In the genomic region with DNA sequence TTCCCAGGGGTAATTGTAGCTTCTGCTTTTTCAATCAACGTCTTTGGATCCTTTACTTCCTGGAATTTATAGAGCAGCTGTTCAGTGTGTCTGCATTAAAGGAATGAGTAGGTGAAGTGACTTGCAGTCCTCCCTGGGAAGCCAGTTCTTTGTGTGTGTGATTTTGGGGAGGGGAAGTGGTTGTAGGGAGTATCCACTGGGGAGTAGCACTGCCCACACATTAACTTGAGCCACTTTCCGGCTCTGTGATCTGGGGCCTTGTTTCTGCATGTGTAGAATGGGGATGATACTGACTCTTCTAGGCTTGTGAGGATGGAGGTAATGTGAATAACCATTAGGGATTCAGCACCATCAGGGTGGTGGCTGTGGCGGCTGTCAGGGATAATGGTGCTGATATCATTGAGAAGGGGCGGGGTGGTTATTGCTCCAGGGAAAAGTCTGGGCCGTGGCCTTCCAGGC, we compare ENCODE assay signal across 9 cellular contexts. TPM values are rescaled to one million over a fixed set of nuclear protein-coding genes. Genes with fewer than 3 reads are reported as not detected.
DNase-seq lines count a peak whose midpoint lies in the region; ATAC-seq and TF ChIP-seq lines count a peak whose summit lies in the region.
"Had no signal": no experiment of that assay in that cellular context is flagged by ENCODE, and none has a peak within 500 bp of the region (broad histone marks: within the 10 kb centered on the region; RNA-seq: fewer than 3 reads in every experiment).

No MANE protein-coding gene starts in this region.

- H3K4me3 Mint-ChIP-seq in immature natural killer cell, result peak overlapping the region; percentile 70 to 85 (median 80)

- H3K4me3 ChIP-seq in GM08714 (ENCODE audit: low read length) (peak overlapping the region; percentile 36; the same call in 1 of the 2 replicates), Loucy (ENCODE audit: low read length, poor library complexity, severe bottlenecking) (no peak overlapping the region), coronary artery (no peak overlapping the region), adrenal gland (no peak overlapping the region), mammary epithelial cell (replicated peaks in 1 of 3; ENCODE audit: insufficient read depth in 1 of 3, low read depth in 2 of 3, low read length in 3 of 3) (no peak overlapping the region)

- dilution Hi-C loops in mammary epithelial cell (cut with HindIII; ENCODE audit: low sequenced_read_pairs), result no loop called here

- no peaks in the 10 kb centered on the region for H3K9me3 ChIP-seq in Loucy (ENCODE audit: insufficient read depth, low read depth, low read length)
- no peaks in the 10 kb centered on the region for H3K9me3 ChIP-seq in adrenal gland (replicated peaks in 1 of 3)
- no peaks in the 10 kb centered on the region for H3K9me3 ChIP-seq in mammary epithelial cell (replicated peaks; ENCODE audit: insufficient read depth, low read length)

- H3K27me3 ChIP-seq in Loucy (ENCODE audit: insufficient read depth, low read length, poor library complexity, severe bottlenecking) (no peaks in the 10 kb centered on the region), adrenal gland (no peaks in the 10 kb centered on the region), mammary epithelial cell (ENCODE audit: insufficient read depth, low read length) (no peaks in the 10 kb centered on the region)

- H3K36me3 Mint-ChIP-seq in immature natural killer cell, result no peaks in the 10 kb centered on the region

- H3K79me2 ChIP-seq in Loucy (ENCODE audit: insufficient read depth, low read length) (peaks cover 100% of the 10 kb centered on the region), mammary epithelial cell (ENCODE audit: insufficient read depth, low read length) (peaks cover 27% of the 10 kb centered on the region)

- no peaks in the 10 kb centered on the region for H3K9me2 ChIP-seq in Loucy (replicated peaks; ENCODE audit: low read depth, low read length)

- CTCF ChIA-PET in mammary epithelial cell (lab: Charles Lee; ENCODE audit: low non-redundant PET), result no interaction called here

- BruUV-seq in mammary epithelial cell (replicated peaks; lab: Mats Ljungman, UMichigan), result no TSS peak

- H3K9me3 Mint-ChIP-seq in immature natural killer cell, result no peaks in the 10 kb centered on the region

- peak overlapping the region; percentile 82 to 96 (median 87) for H3K27ac Mint-ChIP-seq in immature natural killer cell

- H3K27me3 Mint-ChIP-seq in immature natural killer cell (ENCODE audit: low read depth in 3 of 3), result peaks cover 2 to 8% (median 3%) of the 10 kb centered on the region in 3 donors

- ATAC-seq in GM21576 (IDR thresholded peaks at IDR 0.05; ENCODE audit: unreplicated experiment), result peak; percentile 34

- WGBS in adrenal gland, 4 donors, result 82 to 88% (median 86%) methylated on average over 5 of the region's 5 CpGs
- WGBS in mammary epithelial cell (ENCODE audit: low coverage, missing lambda C conversion rate), result 88% methylated on average over 5 of the region's 5 CpGs

- H3F3A ChIP-seq in Loucy (ENCODE audit: low read depth), result 0 out of 2 replicates have a peak, but pooled peaks cover 7% of the 10 kb centered on the region

- no peak for DNase-seq in immature natural killer cell
- DNase-seq in SIG-M5 treated with dmso at 0.1 percent for 504 hours (lab: John Stamatoyannopoulos, UW; ENCODE audit: unreplicated experiment), result no peak
- DNase-seq in coronary artery (ENCODE audit: low spot score), result no peak
- no peak for DNase-seq in adrenal gland
- no peak for DNase-seq in mammary epithelial cell
- DNase-seq: NCI-H187 had no signal

- in situ Hi-C loops in mammary epithelial cell (cut with MboI; ENCODE audit: low sequenced_read_pairs in 2 of 2), result no loop called here

- H3K36me3 ChIP-seq in Loucy (ENCODE audit: insufficient read depth, low read length) (peaks cover 45% of the 10 kb centered on the region), adrenal gland (replicated peaks in 1 of 2) (no peaks in the 10 kb centered on the region), mammary epithelial cell (ENCODE audit: insufficient read depth, low read length) (no peaks in the 10 kb centered on the region)

- peak overlapping the region; percentile 64 for H3K4me2 ChIP-seq in Loucy (ENCODE audit: low read depth, low read length, poor library complexity, severe bottlenecking)
- H3K4me2 ChIP-seq in mammary epithelial cell (ENCODE audit: insufficient read depth, low read depth, low read length), result no peak overlapping the region

- H3K4me1 ChIP-seq in Loucy (ENCODE audit: insufficient read depth, low read length, poor library complexity, severe bottlenecking) (peaks cover 51% of the 10 kb centered on the region), adrenal gland (replicated peaks in 1 of 2) (peaks cover 0 to 3% of the 10 kb centered on the region in 2 donors), mammary epithelial cell (ENCODE audit: insufficient read depth, low read length) (peaks cover 6% of the 10 kb centered on the region)

- H4K20me1 ChIP-seq in Loucy (ENCODE audit: insufficient read depth, low read length, poor library complexity, severe bottlenecking) (peaks cover 76% of the 10 kb centered on the region), mammary epithelial cell (ENCODE audit: insufficient read depth, low read length) (no peaks in the 10 kb centered on the region)

- intact Hi-C loops in adrenal gland (cut with DNase I) (no loop called here), mammary epithelial cell (cut with micrococcal nuclease) (no loop called here)

- no peak for TF ChIP-seq POLR2A in adrenal gland (IDR thresholded peaks at IDR 0.05)

- TF ChIP-seq CTCF in Loucy (conservative IDR thresholded peaks at IDR 0.05; ENCODE audit: low read length), result no peak
- TF ChIP-seq CTCF in coronary artery (IDR thresholded peaks at IDR 0.05), result no peak
- no peak for TF ChIP-seq CTCF in adrenal gland (IDR thresholded peaks at IDR 0.05)
- no peak for TF ChIP-seq CTCF in mammary epithelial cell (conservative IDR thresholded peaks at IDR 0.05 in 1 of 2, IDR thresholded peaks at IDR 0.05 in 1 of 2; ENCODE audit: extremely low read depth in 1 of 2, insufficient read depth in 1 of 2, low read depth in 1 of 2, low read length in 2 of 2)

- H2AFZ ChIP-seq in Loucy (ENCODE audit: low read length) (no peak overlapping the region), mammary epithelial cell (ENCODE audit: low read depth, low read length) (no peak overlapping the region)

- peaks cover 87 to 88% of the 10 kb centered on the region in 2 donors for H3K4me1 Mint-ChIP-seq in immature natural killer cell

- H3K9ac ChIP-seq in Loucy (ENCODE audit: low read depth, low read length, poor library complexity, severe bottlenecking) (no peak overlapping the region), mammary epithelial cell (ENCODE audit: insufficient read depth, low read length) (no peak overlapping the region)

- H3K27ac ChIP-seq in coronary artery (peak overlapping the region in 1 of 2 donors; percentile 35), adrenal gland (no peak overlapping the region), mammary epithelial cell (ENCODE audit: insufficient read depth, low read depth, low read length) (no peak overlapping the region)

RNA-seq across cellular contexts. Expression of a gene that starts 54.7 kb away (rescaled TPM):
- polyA plus RNA-seq in immature natural killer cell (10 to 100 TPM in 2 of 3 donors, 1 to 10 TPM in 1; 9.3 to 32.4 (median 20.6) TPM), adrenal gland (1 to 10 TPM; 2.5 to 3.9 (median 2.8) TPM), mammary epithelial cell (8.6 TPM)
- total RNA-seq in adrenal gland (1 to 10 TPM; 3.0 to 8.6 (median 5.3) TPM), mammary epithelial cell (10 to 100 TPM; 17.4 to 33.8 TPM)
- 24.3 TPM for polyA minus RNA-seq in mammary epithelial cell
